ENCODE assay signal across 22 cellular contexts in the genomic region with DNA sequence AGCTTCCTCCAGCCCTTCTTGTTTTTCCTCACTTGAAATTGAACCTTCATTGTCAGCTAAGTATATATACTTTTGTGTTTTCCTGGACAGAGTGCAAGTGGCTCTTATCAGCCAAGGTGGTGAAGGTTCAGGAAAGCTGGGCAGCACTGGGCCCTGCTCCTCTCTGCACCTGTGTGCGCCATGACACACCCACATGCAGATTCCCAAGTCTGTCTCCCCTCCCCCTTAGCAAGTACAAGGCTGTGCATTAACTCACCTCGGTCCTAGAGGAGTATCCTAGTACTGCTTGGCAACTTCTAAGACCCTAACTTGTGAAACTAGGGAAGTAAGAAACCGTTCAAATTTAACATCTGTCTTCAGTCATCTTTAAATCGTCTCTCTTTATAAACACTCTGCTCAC.
"Had no signal": no experiment of that assay in that cellular context is flagged by ENCODE, and none has a peak within 500 bp of the region (broad histone marks: within the 10 kb centered on the region; RNA-seq: fewer than 3 reads in every experiment).

No MANE protein-coding gene starts in this region.

- H3K27me3 ChIP-seq: foreskin keratinocyte, vagina had no signal

- H3K4me1 ChIP-seq: foreskin keratinocyte, vagina had no signal

- H3K27ac ChIP-seq: foreskin keratinocyte, vagina had no signal

- H3K4me3 ChIP-seq: smooth muscle cell, vagina had no signal

- H3K4me2 ChIP-seq: smooth muscle cell had no signal

- H3K9me3 ChIP-seq: vagina had no signal

- H3K36me3 ChIP-seq: vagina had no signal

- ATAC-seq: activated CD4-positive, alpha-beta T cell treated with anti-CD3 and anti-CD28 coated beads for 36 hours; foreskin keratinocyte; left cardiac atrium; sciatic nerve; stimulated activated naive B cell treated with anti-CD40 and anti-IgM and Interleukin-4, amounts not matched to agents 10 μg/mL and 1 μg/mL and 100 μg/mL, for 72 hours had no signal

- DNase-seq: activated B cell treated with CpG ODN at 0.5 μM for 24 hours; activated CD4-positive, alpha-beta T cell treated with anti-CD3 and anti-CD28 coated beads for 36 hours; activated CD4-positive, alpha-beta T cell treated with anti-CD3 and anti-CD28 coated beads, Interleukin-2, amount 50 U/mL, for 4 hours; activated naive CD4-positive, alpha-beta T cell treated with Interleukin-2 at 50 U/mL for 16 hours; activated naive CD8-positive, alpha-beta T cell treated with anti-CD3 and anti-CD28 coated beads for 36 hours; activated T-cell treated with anti-CD3 and anti-CD28 coated beads, Interleukin-2, amount 50 U/mL, for 48 hours; amniotic stem cell; cortex of kidney; foreskin keratinocyte; hippocampal formation; islet precursor cell; left cardiac atrium; naive B cell; occipital lobe; posterior cingulate gyrus; stimulated activated CD4-positive, alpha-beta T cell treated with anti-CD3 and anti-CD28 coated beads, Interleukin-2, amount 100 ng/mL, for 48 hours; stimulated activated CD8-positive, alpha-beta memory T cell treated with anti-CD3 and anti-CD28 coated beads, Interleukin-4, amount 100 ng/mL, for 48 hours; stimulated activated naive B cell treated with anti-CD40 and anti-IgM and Interleukin-4, amounts not matched to agents 10 μg/mL and 1 μg/mL and 100 μg/mL, for 72 hours; T-helper 1 cell had no signal
